32 cellular contexts compared by ENCODE assay signal in the genomic region with DNA sequence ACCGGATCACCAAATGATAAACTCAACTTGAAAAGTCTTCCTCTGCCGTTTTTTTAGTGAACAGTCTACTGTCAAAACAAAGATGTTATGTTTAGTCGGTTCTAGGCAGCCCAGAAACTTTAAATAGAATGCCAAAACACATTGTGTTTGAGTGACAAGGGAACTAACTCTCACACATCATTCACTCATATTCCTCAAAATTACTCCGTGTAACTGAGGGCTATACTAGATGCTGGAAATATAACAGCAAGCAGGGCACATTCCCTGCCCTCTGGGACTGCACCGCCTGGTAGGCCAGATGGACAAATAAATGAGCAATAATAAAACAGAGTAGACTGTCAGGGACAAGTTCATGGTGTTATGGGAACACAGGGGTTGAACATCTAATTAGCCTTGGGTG.
DNase-seq lines count a peak whose midpoint lies in the region; ATAC-seq and TF ChIP-seq lines count a peak whose summit lies in the region.
"Had no signal": no experiment of that assay in that cellular context is flagged by ENCODE, and none has a peak within 500 bp of the region (broad histone marks: within the 10 kb centered on the region; RNA-seq: fewer than 3 reads in every experiment).

No MANE protein-coding gene starts in this region.

- H3K27ac ChIP-seq in left ventricle myocardium inferior (replicated peaks) (no peak overlapping the region), ascending aorta (peak overlapping the region; percentile 54 to 67), tibial artery (peak overlapping the region; percentile 43 to 52)
- H3K27ac ChIP-seq: A549, ovary, SJCRH30, skin epidermis, testis had no signal

- H3K27me3 ChIP-seq in left ventricle myocardium inferior (ENCODE audit: low read depth) (no peaks in the 10 kb centered on the region), ascending aorta (no peaks in the 10 kb centered on the region), tibial artery (no peaks in the 10 kb centered on the region), BE2C (no peaks in the 10 kb centered on the region)
- H3K27me3 ChIP-seq: MG63, ovary, SJCRH30, testis had no signal

- DNase-seq in left ventricle myocardium superior: no peak
- no peak for DNase-seq in left ventricle myocardium inferior
- no peak for DNase-seq in ascending aorta (ENCODE audit: low spot score in 2 of 2)
- no peak for DNase-seq in mucosa of descending colon
- DNase-seq in tibial artery: no peak
- no peak for DNase-seq in BE2C
- no peak for DNase-seq in NCI-H1436 (lab: John Stamatoyannopoulos, UW)
- DNase-seq: activated CD4-positive, alpha-beta T cell treated with anti-CD3 and anti-CD28 coated beads, Interleukin-2, amount 10 ng/mL, durations not matched to agents 24 days and 14 days; activated effector memory CD4-positive, alpha-beta T cell treated with Interleukin-2 at 50 U/mL for 16 hours; activated T-cell treated with anti-CD3 and anti-CD28 coated beads, Interleukin-2, amount 50 U/mL, for 1 hour; AML-193; aorta; CD4-positive, alpha-beta T cell; effector memory CD8-positive, alpha-beta T cell; EL; glutamatergic neuron; KBM-7; MG63; natural killer cell; NCI-H1105 treated with DMSO at 0.1 percent for 48 hours; NCI-H2029 treated with DMSO at 0.1 percent for 48 hours; NCI-H226; NCI-H748 treated with DMSO at 0.1 percent for 48 hours; ovary; SJCRH30; stimulated activated naive CD8-positive, alpha-beta T cell treated with anti-CD3 and anti-CD28 coated beads, Interleukin-15, Interleukin-2, amounts not matched to agents 100 U/mL and 50 U/mL, for 24 hours; T-cell; testis had no signal

- H3K36me3 ChIP-seq in left ventricle myocardium inferior (no peaks in the 10 kb centered on the region), ascending aorta (no peaks in the 10 kb centered on the region), mucosa of descending colon (ENCODE audit: low read depth) (no peaks in the 10 kb centered on the region), tibial artery (no peaks in the 10 kb centered on the region), BE2C (no peaks in the 10 kb centered on the region)
- H3K36me3 ChIP-seq: MG63, ovary, SJCRH30 had no signal

- ATAC-seq in left ventricle myocardium superior: peak; percentile 11
- ATAC-seq in mucosa of descending colon: peak; percentile 48
- ATAC-seq in HG02798 (IDR thresholded peaks at IDR 0.05; ENCODE audit: poor library complexity, unreplicated experiment): no peak
- ATAC-seq: A549; effector memory CD8-positive, alpha-beta T cell; GM12878; natural killer cell; stimulated activated naive CD8-positive, alpha-beta T cell treated with anti-CD3 and anti-CD28 coated beads, Interleukin-15, Interleukin-2, amounts not matched to agents 100 U/mL and 50 U/mL, for 24 hours; T-cell had no signal

- H3K4me1 ChIP-seq in left ventricle myocardium inferior (peaks cover 28% of the 10 kb centered on the region), ascending aorta (peaks cover 0 to 7% of the 10 kb centered on the region in 2 donors), mucosa of descending colon (ENCODE audit: low read depth) (no peaks in the 10 kb centered on the region), tibial artery (peaks cover 0 to 32% (median 12%) of the 10 kb centered on the region in 4 donors), BE2C (no peaks in the 10 kb centered on the region)
- H3K4me1 ChIP-seq: A549 had no signal

- H3K4me3 ChIP-seq in left ventricle myocardium inferior (no peak overlapping the region), ascending aorta (no peak overlapping the region), mucosa of descending colon (no peak overlapping the region), tibial artery (no peak overlapping the region), BE2C (ENCODE audit: low read depth, low read length) (no peak overlapping the region)
- H3K4me3 ChIP-seq: A549, GM12878, MG63, ovary, SJCRH30, skin epidermis, testis had no signal

- intact Hi-C loops in left ventricle myocardium superior (cut with micrococcal nuclease): loop anchor here (5.0 kb wide), 1 partner anchor 350 kb away; no protein-coding TSS in a partner anchor
- intact Hi-C loops in left ventricle myocardium inferior (cut with micrococcal nuclease): loop anchor here (5.0 to 10.0 kb wide), 2 partner anchors 127 to 350 kb away; no protein-coding TSS in a partner anchor
- intact Hi-C loops in ascending aorta (cut with DNase I): no loop called here
- intact Hi-C loops in mucosa of descending colon (cut with DNase I, micrococcal nuclease): loop anchor here (5.0 to 10.0 kb wide), 2 partner anchors 347 to 350 kb away; no protein-coding TSS in a partner anchor
- intact Hi-C loops in tibial artery (cut with DNase I; ENCODE audit: low total_unique reads): loop anchor here (5.0 kb wide), 2 partner anchors 250 to 350 kb away; partner anchors contain the start of gene MAGI1

- no peaks in the 10 kb centered on the region for H3K9me3 ChIP-seq in left ventricle myocardium inferior (replicated peaks)
- no peaks in the 10 kb centered on the region for H3K9me3 ChIP-seq in ascending aorta
- no peaks in the 10 kb centered on the region for H3K9me3 ChIP-seq in mucosa of descending colon
- H3K9me3 ChIP-seq in tibial artery: no peaks in the 10 kb centered on the region
- H3K9me3 ChIP-seq in BE2C: no peaks in the 10 kb centered on the region
- H3K9me3 ChIP-seq: A549, MG63, ovary, SJCRH30, testis had no signal

- TF ChIP-seq CTCF in left ventricle myocardium inferior (IDR thresholded peaks at IDR 0.05; ENCODE audit: borderline replicate concordance) (no peak), ascending aorta (IDR thresholded peaks at IDR 0.05) (no peak), mucosa of descending colon (IDR thresholded peaks at IDR 0.05) (no peak), tibial artery (IDR thresholded peaks at IDR 0.05) (no peak), BE2C (IDR thresholded peaks at IDR 0.05; ENCODE audit: low read depth, low read length) (no peak)
